In genomic region chr10:26489081-26489480, GRCh38 we compare ENCODE assay signal across 1 cellular context.
TF ChIP-seq lines count a peak whose summit lies in the region.

No MANE protein-coding gene starts in this region.

TF ChIP-seq in A549, 52 proteins besides CTCF, POLR2A, EP300 and RAD21 (continued from another document):
- TF ChIP-seq HMGXB4 (CRISPR knock-in tag; IDR thresholded peaks at IDR 0.05; ENCODE audit: borderline replicate concordance) (no peak), EHF (CRISPR knock-in tag; IDR thresholded peaks at IDR 0.05) (no peak), ESRRA (IDR thresholded peaks at IDR 0.05; ENCODE audit: borderline replicate concordance, low read length) (no peak), JUN (IDR thresholded peaks at IDR 0.05) (no peak), ZNF302 (CRISPR knock-in tag; IDR thresholded peaks at IDR 0.05) (no peak), PBX3 (IDR thresholded peaks at IDR 0.05) (no peak), MYC (IDR thresholded peaks at IDR 0.05; ENCODE audit: borderline replicate concordance, low read length) (no peak), ZC3H11A (IDR thresholded peaks at IDR 0.05) (no peak), HOXB13 (CRISPR knock-in tag; IDR thresholded peaks at IDR 0.05; ENCODE audit: low read depth) (no peak)
